In genomic region chr6:68719761-68720160, GRCh38 we compare ENCODE assay signal across 29 cellular contexts.
"Had no signal": no experiment of that assay in that cellular context is flagged by ENCODE, and none has a peak within 500 bp of the region (broad histone marks: within the 10 kb centered on the region; RNA-seq: fewer than 3 reads in every experiment).

No MANE protein-coding gene starts in this region.

- H3K4me3 Mint-ChIP-seq: stimulated activated effector memory CD8-positive, alpha-beta T cell treated with anti-CD3 and anti-CD28 coated beads, Interleukin-12 subunit alpha, Interleukin-12 subunit beta, amount 100 ng/mL, for 72 hours; stimulated activated memory B cell treated with anti-CD40 and anti-IgM and Interleukin-4, amounts not matched to agents 10 μg/mL and 1 μg/mL and 100 μg/mL, for 72 hours; stimulated activated naive B cell treated with anti-CD40 and anti-IgM and Interleukin-4, amounts not matched to agents 10 μg/mL and 1 μg/mL and 100 μg/mL, for 72 hours; stimulated activated naive CD8-positive, alpha-beta T cell treated with anti-CD3 and anti-CD28 coated beads, Interleukin-15, amount 100 ng/mL, for 72 hours; stimulated activated naive CD8-positive, alpha-beta T cell treated with anti-CD3 and anti-CD28 coated beads, Interleukin-15, Interleukin-2, amounts not matched to agents 100 ng/mL and 50 ng/mL, for 24 hours; type B pancreatic cell had no signal

- H3K4me1 ChIP-seq: stomach, suprapubic skin, testis, thyroid gland, tibial artery, tibial nerve, transverse colon, upper lobe of left lung, upper lobe of right lung, uterus, vagina had no signal

- ATAC-seq: stimulated activated effector memory CD8-positive, alpha-beta T cell treated with anti-CD3 and anti-CD28 coated beads, Interleukin-12 subunit alpha, Interleukin-12 subunit beta, amount 100 ng/mL, for 72 hours; stimulated activated memory B cell treated with anti-CD40 and anti-IgM and Interleukin-4, amounts not matched to agents 10 μg/mL and 1 μg/mL and 100 μg/mL, for 72 hours; stimulated activated naive B cell treated with anti-CD40 and anti-IgM and Interleukin-4, amounts not matched to agents 10 μg/mL and 1 μg/mL and 100 μg/mL, for 72 hours; stimulated activated naive CD8-positive, alpha-beta T cell treated with anti-CD3 and anti-CD28 coated beads, Interleukin-15, amount 100 ng/mL, for 72 hours; stimulated activated naive CD8-positive, alpha-beta T cell treated with anti-CD3 and anti-CD28 coated beads, Interleukin-15, Interleukin-2, amounts not matched to agents 100 U/mL and 50 U/mL, for 24 hours; upper lobe of right lung had no signal

- H3K4me1 Mint-ChIP-seq: stimulated activated effector memory CD8-positive, alpha-beta T cell treated with anti-CD3 and anti-CD28 coated beads, Interleukin-12 subunit alpha, Interleukin-12 subunit beta, amount 100 ng/mL, for 72 hours; stimulated activated memory B cell treated with anti-CD40 and anti-IgM and Interleukin-4, amounts not matched to agents 10 μg/mL and 1 μg/mL and 100 μg/mL, for 72 hours; stimulated activated naive B cell treated with anti-CD40 and anti-IgM and Interleukin-4, amounts not matched to agents 10 μg/mL and 1 μg/mL and 100 μg/mL, for 72 hours; stimulated activated naive CD8-positive, alpha-beta T cell treated with anti-CD3 and anti-CD28 coated beads, Interleukin-15, amount 100 ng/mL, for 72 hours had no signal

- H3K27me3 ChIP-seq: stomach, suprapubic skin, testis, thyroid gland, tibial artery, tibial nerve, transverse colon, upper lobe of left lung, upper lobe of right lung, uterus, vagina had no signal

- H3K27me3 Mint-ChIP-seq: stimulated activated memory B cell treated with anti-CD40 and anti-IgM and Interleukin-4, amounts not matched to agents 10 μg/mL and 1 μg/mL and 100 μg/mL, for 72 hours; stimulated activated naive B cell treated with anti-CD40 and anti-IgM and Interleukin-4, amounts not matched to agents 10 μg/mL and 1 μg/mL and 100 μg/mL, for 72 hours; stimulated activated naive CD8-positive, alpha-beta T cell treated with anti-CD3 and anti-CD28 coated beads, Interleukin-15, amount 100 ng/mL, for 72 hours; stimulated activated naive CD8-positive, alpha-beta T cell treated with anti-CD3 and anti-CD28 coated beads, Interleukin-15, Interleukin-2, amounts not matched to agents 100 ng/mL and 50 ng/mL, for 24 hours; type B pancreatic cell had no signal

- H3K4me3 ChIP-seq: stomach, suprapubic skin, testis, thoracic aorta, thyroid gland, tibial artery, tibial nerve, transverse colon, upper lobe of left lung, upper lobe of right lung, uterus, vagina had no signal

- H3K36me3 ChIP-seq: stomach, suprapubic skin, thoracic aorta, thyroid gland, tibial artery, tibial nerve, transverse colon, upper lobe of left lung, upper lobe of right lung, uterus, vagina had no signal

- FAIRE-seq: urothelium cell line had no signal

- H3K27ac ChIP-seq: stomach, suprapubic skin, testis, thoracic aorta, thyroid gland, tibial artery, tibial nerve, transverse colon, upper lobe of left lung, upper lobe of right lung, uterus, vagina had no signal

- H3K9me3 Mint-ChIP-seq: stimulated activated effector memory CD8-positive, alpha-beta T cell treated with anti-CD3 and anti-CD28 coated beads, Interleukin-12 subunit alpha, Interleukin-12 subunit beta, amount 100 ng/mL, for 72 hours; stimulated activated memory B cell treated with anti-CD40 and anti-IgM and Interleukin-4, amounts not matched to agents 10 μg/mL and 1 μg/mL and 100 μg/mL, for 72 hours; stimulated activated naive CD8-positive, alpha-beta T cell treated with anti-CD3 and anti-CD28 coated beads, Interleukin-15, amount 100 ng/mL, for 72 hours; stimulated activated naive CD8-positive, alpha-beta T cell treated with anti-CD3 and anti-CD28 coated beads, Interleukin-15, Interleukin-2, amounts not matched to agents 100 ng/mL and 50 ng/mL, for 24 hours had no signal

- DNase-seq: stimulated activated CD4-positive, alpha-beta T cell treated with anti-CD3 and anti-CD28 coated beads, Interleukin-2, amount 100 ng/mL, for 48 hours; stimulated activated CD4-positive, alpha-beta T cell treated with anti-CD3 and anti-CD28 coated beads, Interleukin-4, amount 100 ng/mL, for 1 hour; stimulated activated CD4-positive, alpha-beta T cell treated with anti-CD3 and anti-CD28 coated beads, Interleukin-4, amount 100 ng/mL, for 24 hours; stimulated activated CD4-positive, alpha-beta T cell treated with anti-CD3 and anti-CD28 coated beads, Interleukin-4, amount 100 ng/mL, for 4 hours; stimulated activated CD8-positive, alpha-beta memory T cell treated with anti-CD3 and anti-CD28 coated beads, Interleukin-4, amount 100 ng/mL, for 48 hours; stimulated activated naive B cell treated with anti-CD40 and anti-IgM and Interleukin-4, amounts not matched to agents 10 μg/mL and 1 μg/mL and 100 μg/mL, for 72 hours; stimulated activated naive CD4-positive, alpha-beta T cell; stimulated activated naive CD4-positive, alpha-beta T cell treated with Interleukin-2 at 50 U/mL for 16 hours; stimulated activated naive CD8-positive, alpha-beta T cell treated with anti-CD3 and anti-CD28 coated beads, Interleukin-15, amount 100 ng/mL, for 72 hours; stimulated activated naive CD8-positive, alpha-beta T cell treated with anti-CD3 and anti-CD28 coated beads, Interleukin-15, Interleukin-2, amounts not matched to agents 100 U/mL and 50 U/mL, for 24 hours; stomach; substantia nigra; testis; thyroid gland; tibial artery; transverse colon; trophoblast cell; upper lobe of left lung; upper lobe of right lung; uterus had no signal

- H3K36me3 Mint-ChIP-seq: stimulated activated effector memory CD8-positive, alpha-beta T cell treated with anti-CD3 and anti-CD28 coated beads, Interleukin-12 subunit alpha, Interleukin-12 subunit beta, amount 100 ng/mL, for 72 hours; stimulated activated memory B cell treated with anti-CD40 and anti-IgM and Interleukin-4, amounts not matched to agents 10 μg/mL and 1 μg/mL and 100 μg/mL, for 72 hours; stimulated activated naive B cell treated with anti-CD40 and anti-IgM and Interleukin-4, amounts not matched to agents 10 μg/mL and 1 μg/mL and 100 μg/mL, for 72 hours; type B pancreatic cell had no signal

- H3K9me3 ChIP-seq: stomach, suprapubic skin, testis, thoracic aorta, thyroid gland, tibial artery, tibial nerve, transverse colon, upper lobe of left lung, upper lobe of right lung, uterus, vagina had no signal

- H3K27ac Mint-ChIP-seq: stimulated activated effector memory CD8-positive, alpha-beta T cell treated with anti-CD3 and anti-CD28 coated beads, Interleukin-12 subunit alpha, Interleukin-12 subunit beta, amount 100 ng/mL, for 72 hours; stimulated activated memory B cell treated with anti-CD40 and anti-IgM and Interleukin-4, amounts not matched to agents 10 μg/mL and 1 μg/mL and 100 μg/mL, for 72 hours; stimulated activated naive B cell treated with anti-CD40 and anti-IgM and Interleukin-4, amounts not matched to agents 10 μg/mL and 1 μg/mL and 100 μg/mL, for 72 hours; stimulated activated naive CD8-positive, alpha-beta T cell treated with anti-CD3 and anti-CD28 coated beads, Interleukin-15, amount 100 ng/mL, for 72 hours; stimulated activated naive CD8-positive, alpha-beta T cell treated with anti-CD3 and anti-CD28 coated beads, Interleukin-15, Interleukin-2, amounts not matched to agents 100 ng/mL and 50 ng/mL, for 24 hours; type B pancreatic cell had no signal
